1 cellular context compared by ENCODE assay signal in the genomic region with DNA sequence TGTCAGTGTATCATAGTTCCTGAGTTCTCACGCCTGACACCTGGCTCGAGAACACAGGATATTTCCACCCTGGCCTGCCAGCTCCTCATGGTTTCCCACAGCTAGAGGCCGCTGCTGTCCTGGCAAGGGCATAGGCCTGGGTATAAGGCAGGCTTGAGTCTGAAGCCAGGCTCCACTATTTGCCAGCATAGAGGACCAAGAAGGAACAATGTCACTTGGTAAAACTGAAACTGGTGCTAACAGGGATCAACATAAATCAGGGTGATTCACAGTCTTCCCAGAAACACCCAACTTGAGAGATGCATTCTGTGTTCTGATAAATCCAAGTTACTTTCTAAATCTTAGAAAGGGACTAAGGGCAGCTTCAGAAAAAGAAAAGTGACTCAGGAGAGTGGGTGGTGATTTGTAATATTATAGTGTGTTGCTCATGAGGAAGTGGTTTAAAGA.
TF ChIP-seq lines count a peak whose summit lies in the region.

No MANE protein-coding gene starts in this region.

TF ChIP-seq in GM12878, 131 proteins besides CTCF, POLR2A, EP300 and RAD21:
- TF ChIP-seq SPI1 (IDR thresholded peaks at IDR 0.05; ENCODE audit: borderline replicate concordance, insufficient read depth, low read depth, low read length) (peak; percentile 12; the same call in 1 of the 2 replicates), ZNF384 (IDR thresholded peaks at IDR 0.05; ENCODE audit: borderline replicate concordance, low read depth, low read length) (0 out of 2 replicates have a peak, but pooled peaks have one; percentile 11), SMARCA5 (IDR thresholded peaks at IDR 0.05) (peak; percentile 39; the same call in 1 of the 2 replicates), NFYA (IDR thresholded peaks at IDR 0.05; ENCODE audit: borderline replicate concordance, low read depth, low read length) (no peak), CBX3 (IDR thresholded peaks at IDR 0.05; ENCODE audit: borderline replicate concordance, low read depth) (no peak), HCFC1 (IDR thresholded peaks at IDR 0.05; ENCODE audit: low read length) (0 out of 2 replicates have a peak, but pooled peaks have one; percentile 21), IKZF1 (conservative IDR thresholded peaks at IDR 0.05) (peak; percentile 42), SMC3 (IDR thresholded peaks at IDR 0.05; ENCODE audit: borderline replicate concordance, low read length) (peak; percentile 77), ETV6 (conservative IDR thresholded peaks at IDR 0.05 in 1 of 2, IDR thresholded peaks at IDR 0.05 in 1 of 2; ENCODE audit: borderline replicate concordance in 1 of 2, low read depth in 1 of 2) (no peak), MXI1 (IDR thresholded peaks at IDR 0.05; ENCODE audit: low read depth, low read length) (no peak), BHLHE40 (IDR thresholded peaks at IDR 0.05; ENCODE audit: borderline replicate concordance in 1 of 2, low read depth in 2 of 2, low read length in 1 of 2) (0 out of 4 replicates have a peak, but pooled peaks of 1 of the 2 experiments have one; percentile 6), IRF4 (IDR thresholded peaks at IDR 0.05; ENCODE audit: low read depth, low read length) (no peak), YBX1 (IDR thresholded peaks at IDR 0.05) (no peak), ZSCAN29 (IDR thresholded peaks at IDR 0.05) (no peak), POLR2AphosphoS2 (IDR thresholded peaks at IDR 0.05; ENCODE audit: low read depth, low read length) (no peak), RAD51 (IDR thresholded peaks at IDR 0.05) (no peak), ATF7 (IDR thresholded peaks at IDR 0.05; ENCODE audit: low read depth) (no peak), CHD4 (IDR thresholded peaks at IDR 0.05) (no peak), YY1 (IDR thresholded peaks at IDR 0.05; ENCODE audit: low read depth, low read length) (peak; percentile 54; the same call in 1 of the 2 replicates), STAT3 (IDR thresholded peaks at IDR 0.05; ENCODE audit: low read depth, low read length) (0 out of 2 replicates have a peak, but pooled peaks have one; percentile 37), IKZF2 (IDR thresholded peaks at IDR 0.05) (peak; percentile 14 to 24; a peak in 1 of 4 replicates)
- TF ChIP-seq, protein P1, sequence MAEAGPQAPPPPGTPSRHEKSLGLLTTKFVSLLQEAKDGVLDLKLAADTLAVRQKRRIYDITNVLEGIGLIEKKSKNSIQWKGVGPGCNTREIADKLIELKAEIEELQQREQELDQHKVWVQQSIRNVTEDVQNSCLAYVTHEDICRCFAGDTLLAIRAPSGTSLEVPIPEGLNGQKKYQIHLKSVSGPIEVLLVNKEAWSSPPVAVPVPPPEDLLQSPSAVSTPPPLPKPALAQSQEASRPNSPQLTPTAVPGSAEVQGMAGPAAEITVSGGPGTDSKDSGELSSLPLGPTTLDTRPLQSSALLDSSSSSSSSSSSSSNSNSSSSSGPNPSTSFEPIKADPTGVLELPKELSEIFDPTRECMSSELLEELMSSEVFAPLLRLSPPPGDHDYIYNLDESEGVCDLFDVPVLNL (IDR thresholded peaks at IDR 0.05; ENCODE audit: low read depth, low read length), result no peak
- TF ChIP-seq, protein P2, sequence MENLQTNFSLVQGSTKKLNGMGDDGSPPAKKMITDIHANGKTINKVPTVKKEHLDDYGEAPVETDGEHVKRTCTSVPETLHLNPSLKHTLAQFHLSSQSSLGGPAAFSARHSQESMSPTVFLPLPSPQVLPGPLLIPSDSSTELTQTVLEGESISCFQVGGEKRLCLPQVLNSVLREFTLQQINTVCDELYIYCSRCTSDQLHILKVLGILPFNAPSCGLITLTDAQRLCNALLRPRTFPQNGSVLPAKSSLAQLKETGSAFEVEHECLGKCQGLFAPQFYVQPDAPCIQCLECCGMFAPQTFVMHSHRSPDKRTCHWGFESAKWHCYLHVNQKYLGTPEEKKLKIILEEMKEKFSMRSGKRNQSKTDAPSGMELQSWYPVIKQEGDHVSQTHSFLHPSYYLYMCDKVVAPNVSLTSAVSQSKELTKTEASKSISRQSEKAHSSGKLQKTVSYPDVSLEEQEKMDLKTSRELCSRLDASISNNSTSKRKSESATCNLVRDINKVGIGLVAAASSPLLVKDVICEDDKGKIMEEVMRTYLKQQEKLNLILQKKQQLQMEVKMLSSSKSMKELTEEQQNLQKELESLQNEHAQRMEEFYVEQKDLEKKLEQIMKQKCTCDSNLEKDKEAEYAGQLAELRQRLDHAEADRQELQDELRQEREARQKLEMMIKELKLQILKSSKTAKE (IDR thresholded peaks at IDR 0.05; ENCODE audit: low read depth, poor library complexity, severe bottlenecking), result peak; percentile 14
- TF ChIP-seq, protein P3, sequence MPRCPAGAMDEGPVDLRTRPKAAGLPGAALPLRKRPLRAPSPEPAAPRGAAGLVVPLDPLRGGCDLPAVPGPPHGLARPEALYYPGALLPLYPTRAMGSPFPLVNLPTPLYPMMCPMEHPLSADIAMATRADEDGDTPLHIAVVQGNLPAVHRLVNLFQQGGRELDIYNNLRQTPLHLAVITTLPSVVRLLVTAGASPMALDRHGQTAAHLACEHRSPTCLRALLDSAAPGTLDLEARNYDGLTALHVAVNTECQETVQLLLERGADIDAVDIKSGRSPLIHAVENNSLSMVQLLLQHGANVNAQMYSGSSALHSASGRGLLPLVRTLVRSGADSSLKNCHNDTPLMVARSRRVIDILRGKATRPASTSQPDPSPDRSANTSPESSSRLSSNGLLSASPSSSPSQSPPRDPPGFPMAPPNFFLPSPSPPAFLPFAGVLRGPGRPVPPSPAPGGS (IDR thresholded peaks at IDR 0.05; ENCODE audit: borderline replicate concordance, insufficient read depth, low read depth, low read length, poor library complexity, severe bottlenecking), result no peak
- TF ChIP-seq, protein P4, sequence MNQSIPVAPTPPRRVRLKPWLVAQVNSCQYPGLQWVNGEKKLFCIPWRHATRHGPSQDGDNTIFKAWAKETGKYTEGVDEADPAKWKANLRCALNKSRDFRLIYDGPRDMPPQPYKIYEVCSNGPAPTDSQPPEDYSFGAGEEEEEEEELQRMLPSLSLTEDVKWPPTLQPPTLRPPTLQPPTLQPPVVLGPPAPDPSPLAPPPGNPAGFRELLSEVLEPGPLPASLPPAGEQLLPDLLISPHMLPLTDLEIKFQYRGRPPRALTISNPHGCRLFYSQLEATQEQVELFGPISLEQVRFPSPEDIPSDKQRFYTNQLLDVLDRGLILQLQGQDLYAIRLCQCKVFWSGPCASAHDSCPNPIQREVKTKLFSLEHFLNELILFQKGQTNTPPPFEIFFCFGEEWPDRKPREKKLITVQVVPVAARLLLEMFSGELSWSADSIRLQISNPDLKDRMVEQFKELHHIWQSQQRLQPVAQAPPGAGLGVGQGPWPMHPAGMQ (IDR thresholded peaks at IDR 0.05; ENCODE audit: borderline replicate concordance), result no peak
- TF ChIP-seq, protein P5, sequence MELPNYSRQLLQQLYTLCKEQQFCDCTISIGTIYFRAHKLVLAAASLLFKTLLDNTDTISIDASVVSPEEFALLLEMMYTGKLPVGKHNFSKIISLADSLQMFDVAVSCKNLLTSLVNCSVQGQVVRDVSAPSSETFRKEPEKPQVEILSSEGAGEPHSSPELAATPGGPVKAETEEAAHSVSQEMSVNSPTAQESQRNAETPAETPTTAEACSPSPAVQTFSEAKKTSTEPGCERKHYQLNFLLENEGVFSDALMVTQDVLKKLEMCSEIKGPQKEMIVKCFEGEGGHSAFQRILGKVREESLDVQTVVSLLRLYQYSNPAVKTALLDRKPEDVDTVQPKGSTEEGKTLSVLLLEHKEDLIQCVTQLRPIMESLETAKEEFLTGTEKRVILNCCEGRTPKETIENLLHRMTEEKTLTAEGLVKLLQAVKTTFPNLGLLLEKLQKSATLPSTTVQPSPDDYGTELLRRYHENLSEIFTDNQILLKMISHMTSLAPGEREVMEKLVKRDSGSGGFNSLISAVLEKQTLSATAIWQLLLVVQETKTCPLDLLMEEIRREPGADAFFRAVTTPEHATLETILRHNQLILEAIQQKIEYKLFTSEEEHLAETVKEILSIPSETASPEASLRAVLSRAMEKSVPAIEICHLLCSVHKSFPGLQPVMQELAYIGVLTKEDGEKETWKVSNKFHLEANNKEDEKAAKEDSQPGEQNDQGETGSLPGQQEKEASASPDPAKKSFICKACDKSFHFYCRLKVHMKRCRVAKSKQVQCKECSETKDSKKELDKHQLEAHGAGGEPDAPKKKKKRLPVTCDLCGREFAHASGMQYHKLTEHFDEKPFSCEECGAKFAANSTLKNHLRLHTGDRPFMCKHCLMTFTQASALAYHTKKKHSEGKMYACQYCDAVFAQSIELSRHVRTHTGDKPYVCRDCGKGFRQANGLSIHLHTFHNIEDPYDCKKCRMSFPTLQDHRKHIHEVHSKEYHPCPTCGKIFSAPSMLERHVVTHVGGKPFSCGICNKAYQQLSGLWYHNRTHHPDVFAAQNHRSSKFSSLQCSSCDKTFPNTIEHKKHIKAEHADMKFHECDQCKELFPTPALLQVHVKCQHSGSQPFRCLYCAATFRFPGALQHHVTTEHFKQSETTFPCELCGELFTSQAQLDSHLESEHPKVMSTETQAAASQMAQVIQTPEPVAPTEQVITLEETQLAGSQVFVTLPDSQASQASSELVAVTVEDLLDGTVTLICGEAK (IDR thresholded peaks at IDR 0.05; ENCODE audit: borderline replicate concordance), result no peak
- TF ChIP-seq, protein P6, sequence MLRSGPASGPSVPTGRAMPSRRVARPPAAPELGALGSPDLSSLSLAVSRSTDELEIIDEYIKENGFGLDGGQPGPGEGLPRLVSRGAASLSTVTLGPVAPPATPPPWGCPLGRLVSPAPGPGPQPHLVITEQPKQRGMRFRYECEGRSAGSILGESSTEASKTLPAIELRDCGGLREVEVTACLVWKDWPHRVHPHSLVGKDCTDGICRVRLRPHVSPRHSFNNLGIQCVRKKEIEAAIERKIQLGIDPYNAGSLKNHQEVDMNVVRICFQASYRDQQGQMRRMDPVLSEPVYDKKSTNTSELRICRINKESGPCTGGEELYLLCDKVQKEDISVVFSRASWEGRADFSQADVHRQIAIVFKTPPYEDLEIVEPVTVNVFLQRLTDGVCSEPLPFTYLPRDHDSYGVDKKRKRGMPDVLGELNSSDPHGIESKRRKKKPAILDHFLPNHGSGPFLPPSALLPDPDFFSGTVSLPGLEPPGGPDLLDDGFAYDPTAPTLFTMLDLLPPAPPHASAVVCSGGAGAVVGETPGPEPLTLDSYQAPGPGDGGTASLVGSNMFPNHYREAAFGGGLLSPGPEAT (IDR thresholded peaks at IDR 0.05; ENCODE audit: low read depth), result no peak
- TF ChIP-seq, protein P7, sequence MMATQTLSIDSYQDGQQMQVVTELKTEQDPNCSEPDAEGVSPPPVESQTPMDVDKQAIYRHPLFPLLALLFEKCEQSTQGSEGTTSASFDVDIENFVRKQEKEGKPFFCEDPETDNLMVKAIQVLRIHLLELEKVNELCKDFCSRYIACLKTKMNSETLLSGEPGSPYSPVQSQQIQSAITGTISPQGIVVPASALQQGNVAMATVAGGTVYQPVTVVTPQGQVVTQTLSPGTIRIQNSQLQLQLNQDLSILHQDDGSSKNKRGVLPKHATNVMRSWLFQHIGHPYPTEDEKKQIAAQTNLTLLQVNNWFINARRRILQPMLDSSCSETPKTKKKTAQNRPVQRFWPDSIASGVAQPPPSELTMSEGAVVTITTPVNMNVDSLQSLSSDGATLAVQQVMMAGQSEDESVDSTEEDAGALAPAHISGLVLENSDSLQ (IDR thresholded peaks at IDR 0.05), result no peak
